Comparison of ENCODE assay signal across 12 cellular contexts in genomic region chr17:79027925-79028491, GRCh38. TPM values are rescaled to one million over a fixed set of nuclear protein-coding genes. Genes with fewer than 3 reads are reported as not detected.
DNase-seq lines count a peak whose midpoint lies in the region; ATAC-seq, FAIRE-seq and TF ChIP-seq lines count a peak whose summit lies in the region.
"Had no signal": no experiment of that assay in that cellular context is flagged by ENCODE, and none has a peak within 500 bp of the region (broad histone marks: within the 10 kb centered on the region; RNA-seq: fewer than 3 reads in every experiment).

No MANE protein-coding gene starts in this region.

- no peaks in the 10 kb centered on the region for H4K20me1 ChIP-seq in HepG2 (ENCODE audit: insufficient read depth, low read length)

- peaks cover 9% of the 10 kb centered on the region for H3K27me3 Mint-ChIP-seq in chondrocyte (ENCODE audit: low read depth)

- BruUV-seq in HepG2 (replicated peaks; lab: Mats Ljungman, UMichigan) = no TSS peak

- peak; percentile 28 for ATAC-seq in HepG2
- ATAC-seq: stimulated activated naive B cell treated with anti-CD40 and anti-IgM and Interleukin-4, amounts not matched to agents 10 μg/mL and 1 μg/mL and 100 μg/mL, for 72 hours had no signal

- peak overlapping the region; percentile 94 for H3K9ac ChIP-seq in HepG2 (ENCODE audit: insufficient read depth, low read depth, low read length)

- peaks cover 76% of the 10 kb centered on the region for H3K4me1 Mint-ChIP-seq in chondrocyte (ENCODE audit: low read depth)

- in situ Hi-C loops in HepG2 (cut with HindIII; ENCODE audit: extremely low pct_ligation_motif_present, low pct_unique_long_range_greater_than_20kb) = no loop called here

- intact Hi-C loops in HepG2 (cut with micrococcal nuclease; ENCODE audit: unreplicated experiment) (loop anchor here (1.0 to 5.0 kb wide), 2 partner anchors 9 to 41 kb away; no protein-coding TSS in a partner anchor), thyroid gland (cut with DNase I) (no loop called here)

- TF ChIP-seq EP300 in HepG2 (IDR thresholded peaks at IDR 0.05; ENCODE audit: low read depth in 2 of 2, low read length in 2 of 2) (no peak; a peak in 1 of 4 replicates), HepG2 (CRISPR knock-in tag; IDR thresholded peaks at IDR 0.05; ENCODE audit: borderline replicate concordance) (no peak)

- H3K4me3 Mint-ChIP-seq in chondrocyte (ENCODE audit: unreplicated experiment) = peak overlapping the region; percentile 35
- H3K4me3 Mint-ChIP-seq: stimulated activated naive B cell treated with anti-CD40 and anti-IgM and Interleukin-4, amounts not matched to agents 10 μg/mL and 1 μg/mL and 100 μg/mL, for 72 hours had no signal

- CTCF ChIA-PET in HepG2 (lab: Yijun Ruan, JAX; ENCODE audit: low intra/inter-chr PET ratio, low total read pairs) = interaction anchor here (1.0 to 1.4 kb wide), 2 partner anchors 13 to 18 kb away, joined by 3 read pairs; no protein-coding TSS in a partner anchor

- H3K27ac ChIP-seq in HepG2 (ENCODE audit: extremely low read length, insufficient read depth, low read length) (peak overlapping the region; percentile 95), thyroid gland (peak overlapping the region; percentile 47 to 82 (median 66))

- POLR2A ChIA-PET in HepG2 (lab: Yijun Ruan, JAX) = interaction anchor here (0.8 to 4.6 kb wide), 20 partner anchors 8 to 966 kb away, joined by 3 to 127 read pairs (median 10); partner anchors contain the start of genes CANT1, ENGASE and LGALS3BP

- WGBS in HepG2 (ENCODE audit: low lambda C conversion rate) = 6% methylated on average over 15 of the region's 16 CpGs
- 31% methylated on average over 5 to 9 of the region's 16 CpGs for WGBS in thyroid gland, 2 donors

- no peak for TF ChIP-seq POLR2A in HepG2 (IDR thresholded peaks at IDR 0.05; ENCODE audit: insufficient read depth in 1 of 2, low read depth in 2 of 2, low read length in 2 of 2)
- no peak for TF ChIP-seq POLR2A in thyroid gland (IDR thresholded peaks at IDR 0.05)

- peak overlapping the region; percentile 74 for H3K27ac Mint-ChIP-seq in chondrocyte (ENCODE audit: unreplicated experiment)

- H3K79me2 ChIP-seq in HepG2 (ENCODE audit: insufficient read depth, low read length) = peaks cover 8% of the 10 kb centered on the region

- peaks cover 3% of the 10 kb centered on the region for H3K36me3 Mint-ChIP-seq in chondrocyte (ENCODE audit: low read depth)
- H3K36me3 Mint-ChIP-seq: stimulated activated naive B cell treated with anti-CD40 and anti-IgM and Interleukin-4, amounts not matched to agents 10 μg/mL and 1 μg/mL and 100 μg/mL, for 72 hours had no signal

- H3K9me3 ChIP-seq in HepG2 (ENCODE audit: low read length) (no peaks in the 10 kb centered on the region), thyroid gland (no peaks in the 10 kb centered on the region)

- H2AFZ ChIP-seq in HepG2 (ENCODE audit: low read length) = no peak overlapping the region

- H3K27me3 ChIP-seq in HepG2 (ENCODE audit: control insufficient read depth in 1 of 2, insufficient read depth in 2 of 2, low read length in 2 of 2) = peaks cover 0 to 20% of the 10 kb centered on the region in 2 experiments; a peak in 2 of 5 replicates
- H3K27me3 ChIP-seq in thyroid gland = no peaks in the 10 kb centered on the region

- TF ChIP-seq CTCF in chondrocyte (IDR thresholded peaks at IDR 0.05) = no peak
- no peak for TF ChIP-seq CTCF in HepG2 (CRISPR knock-in tag; IDR thresholded peaks at IDR 0.05)
- no peak for TF ChIP-seq CTCF in thyroid gland (IDR thresholded peaks at IDR 0.05)

- H3K9me3 Mint-ChIP-seq in chondrocyte (ENCODE audit: low read depth) = no peaks in the 10 kb centered on the region
- H3K9me3 Mint-ChIP-seq: stimulated activated naive B cell treated with anti-CD40 and anti-IgM and Interleukin-4, amounts not matched to agents 10 μg/mL and 1 μg/mL and 100 μg/mL, for 72 hours had no signal

- H3K4me1 ChIP-seq in HepG2 (ENCODE audit: insufficient read depth, low read length) (peaks cover 72% of the 10 kb centered on the region), thyroid gland (peaks cover 13 to 50% of the 10 kb centered on the region in 2 donors)

- FAIRE-seq in HepG2 (lab: Jason Lieb, UNC) = no peak

- peak overlapping the region; percentile 56 to 82 (median 57); a peak in 5 of 6 replicates for H3K4me3 ChIP-seq in HepG2 (replicated peaks in 1 of 3; ENCODE audit: insufficient read depth in 1 of 3, low read depth in 2 of 3, low read length in 3 of 3)
- peak overlapping the region in 1 of 3 donors; percentile 17 for H3K4me3 ChIP-seq in thyroid gland (replicated peaks in 1 of 3)

- H3K4me2 ChIP-seq in HepG2 (ENCODE audit: low read depth, low read length) = peak overlapping the region; percentile 99

- no peaks in the 10 kb centered on the region; a peak in 1 of 5 replicates for H3K36me3 ChIP-seq in HepG2 (replicated peaks in 1 of 2; ENCODE audit: control insufficient read depth in 1 of 2, insufficient read depth in 2 of 2, low read length in 2 of 2)
- no peaks in the 10 kb centered on the region for H3K36me3 ChIP-seq in thyroid gland

- DNase-seq in M059J (ENCODE audit: low read depth) (peak; percentile 87), chondrocyte (ENCODE audit: low spot score) (no peak), HepG2 (ENCODE audit: low spot score) (no peak), thyroid gland (no peak), amniotic stem cell (lab: John Stamatoyannopoulos, UW) (no peak), NCI-H2029 (lab: John Stamatoyannopoulos, UW) (no peak), DMS79 (lab: John Stamatoyannopoulos, UW) (no peak)
- DNase-seq in stimulated activated naive CD4-positive, alpha-beta T cell (lab: John Stamatoyannopoulos, UW) = no peak
- DNase-seq: activated CD4-positive, alpha-beta T cell treated with anti-CD3 and anti-CD28 coated beads, Interleukin-2, amount 50 U/mL, for 1 hour; GF-D8; hypothalamus; stimulated activated naive B cell treated with anti-CD40 and anti-IgM and Interleukin-4, amounts not matched to agents 10 μg/mL and 1 μg/mL and 100 μg/mL, for 72 hours had no signal

- TF ChIP-seq RAD21 in HepG2 (CRISPR knock-in tag; IDR thresholded peaks at IDR 0.05) = no peak

RNA-seq across cellular contexts. Expression of gene C1QTNF1, which starts 4.0 kb away (rescaled TPM):
- total RNA-seq in M059J (2014; rRNA removed; shearing (Covaris generic)) = 4.5 and 7.0 TPM in 2 replicates
- total RNA-seq in chondrocyte (74.7 to 96.2 TPM (median 74.9 TPM) in 3 replicates), HepG2 (2016; rRNA removed; fragmentation: Illumina TruSeq; extraction: Trizol) (0.18 and 0.36 TPM in 2 replicates), thyroid gland (100 to 1,000 TPM in 1 of 4 donors, 10 to 100 TPM in 3; 58.8 to 135 (median 73.7) TPM)
- 0.30 TPM in 1 of 2 replicates, not detected in the other for total RNA-seq in HepG2 (2016; cell fraction: cytosol; rRNA removed; fragmentation: Illumina TruSeq; extraction: Trizol; ENCODE audit: low read depth)
- 0.10 and 0.58 TPM in 2 replicates for total RNA-seq in HepG2 (2016; cell fraction: insoluble cytoplasmic fraction; rRNA removed; fragmentation: Illumina TruSeq; extraction: Trizol)
- 0.06 and 0.31 TPM in 2 replicates for total RNA-seq in HepG2 (2016; cell fraction: membrane; rRNA removed; fragmentation: Illumina TruSeq; extraction: Trizol)
- 0.56 and 0.90 TPM in 2 replicates for total RNA-seq in HepG2 (2016; cell fraction: nucleus; rRNA removed; fragmentation: Illumina TruSeq; extraction: Trizol)
- polyA plus RNA-seq in HepG2 (2011; rRNA removed) = 0.86 and 2.1 TPM in 2 replicates
- polyA plus RNA-seq in HepG2 (2011; cell fraction: cytosol; rRNA removed) = 0.94 and 1.2 TPM in 2 replicates
- polyA plus RNA-seq in HepG2 (2011; cell fraction: nucleus; rRNA removed) = 1.4 TPM in 2 replicates
- 1.0 and 1.5 TPM in 2 replicates for polyA plus RNA-seq in HepG2 (2012)
- polyA plus RNA-seq in HepG2 (2016; cell fraction: cytosol; fragmentation: Illumina TruSeq; extraction: Trizol; ENCODE audit: low read depth) = 0.08 TPM in 1 of 2 replicates, not detected in the other
- polyA plus RNA-seq in HepG2 (2016; cell fraction: insoluble cytoplasmic fraction; fragmentation: Illumina TruSeq; extraction: Trizol; ENCODE audit: low read depth) = 0.12 and 0.25 TPM in 2 replicates
- polyA plus RNA-seq in HepG2 (2016; cell fraction: membrane; fragmentation: Illumina TruSeq; extraction: Trizol; ENCODE audit: low read depth) = 0.09 and 0.17 TPM in 2 replicates
- polyA plus RNA-seq in HepG2 (2016; cell fraction: nucleus; fragmentation: Illumina TruSeq; extraction: Trizol; ENCODE audit: insufficient read depth, low read depth) = 0.45 and 0.55 TPM in 2 replicates
- polyA minus RNA-seq in HepG2 (2011; rRNA and poly(A)+ RNA removed; ENCODE audit: low replicate concordance) = 2.2 TPM in 1 of 2 replicates, not detected in the other
- polyA minus RNA-seq in HepG2 (2011; cell fraction: cytosol; rRNA and poly(A)+ RNA removed) = 0.59 and 0.70 TPM in 2 replicates
- 1.6 and 2.2 TPM in 2 replicates for polyA minus RNA-seq in HepG2 (2011; cell fraction: nucleus; rRNA and poly(A)+ RNA removed)

RNA-seq across cellular contexts. Expression of gene CANT1, which starts 18.4 kb away (rescaled TPM):
- 70.5 and 85.3 TPM in 2 replicates for total RNA-seq in M059J (2014; rRNA removed; shearing (Covaris generic))
- total RNA-seq in chondrocyte (37.3 to 50.5 TPM (median 47.9 TPM) in 3 replicates), HepG2 (2016; rRNA removed; fragmentation: Illumina TruSeq; extraction: Trizol) (24.9 and 34.1 TPM in 2 replicates), thyroid gland (10 to 100 TPM; 21.2 to 37.1 (median 27.3) TPM)
- total RNA-seq in HepG2 (2016; cell fraction: cytosol; rRNA removed; fragmentation: Illumina TruSeq; extraction: Trizol; ENCODE audit: low read depth) = 4.7 and 7.2 TPM in 2 replicates
- 22.7 and 35.6 TPM in 2 replicates for total RNA-seq in HepG2 (2016; cell fraction: insoluble cytoplasmic fraction; rRNA removed; fragmentation: Illumina TruSeq; extraction: Trizol)
- total RNA-seq in HepG2 (2016; cell fraction: membrane; rRNA removed; fragmentation: Illumina TruSeq; extraction: Trizol) = 18.3 and 22.7 TPM in 2 replicates
- 34.4 and 36.1 TPM in 2 replicates for total RNA-seq in HepG2 (2016; cell fraction: nucleus; rRNA removed; fragmentation: Illumina TruSeq; extraction: Trizol)
- polyA plus RNA-seq in HepG2 (2011; rRNA removed) = 42.1 and 42.6 TPM in 2 replicates
- polyA plus RNA-seq in HepG2 (2011; cell fraction: cytosol; rRNA removed) = 32.0 and 42.2 TPM in 2 replicates
- 39.8 and 43.1 TPM in 2 replicates for polyA plus RNA-seq in HepG2 (2011; cell fraction: nucleus; rRNA removed)
- 25.0 and 32.7 TPM in 2 replicates for polyA plus RNA-seq in HepG2 (2012)
- 5.6 TPM in 2 replicates for polyA plus RNA-seq in HepG2 (2016; cell fraction: cytosol; fragmentation: Illumina TruSeq; extraction: Trizol; ENCODE audit: low read depth)
- polyA plus RNA-seq in HepG2 (2016; cell fraction: insoluble cytoplasmic fraction; fragmentation: Illumina TruSeq; extraction: Trizol; ENCODE audit: low read depth) = 23.0 and 24.4 TPM in 2 replicates
- 13.8 and 16.2 TPM in 2 replicates for polyA plus RNA-seq in HepG2 (2016; cell fraction: membrane; fragmentation: Illumina TruSeq; extraction: Trizol; ENCODE audit: low read depth)
- 44.9 and 45.4 TPM in 2 replicates for polyA plus RNA-seq in HepG2 (2016; cell fraction: nucleus; fragmentation: Illumina TruSeq; extraction: Trizol; ENCODE audit: insufficient read depth, low read depth)
- 46.8 and 73.3 TPM in 2 replicates for polyA minus RNA-seq in HepG2 (2011; rRNA and poly(A)+ RNA removed; ENCODE audit: low replicate concordance)
- 34.5 and 40.3 TPM in 2 replicates for polyA minus RNA-seq in HepG2 (2011; cell fraction: cytosol; rRNA and poly(A)+ RNA removed)
- polyA minus RNA-seq in HepG2 (2011; cell fraction: nucleus; rRNA and poly(A)+ RNA removed) = 27.8 and 31.3 TPM in 2 replicates

RNA-seq across cellular contexts. Expression of gene ENGASE, which starts 46.6 kb away (rescaled TPM):
- 1.4 and 5.0 TPM in 2 replicates for total RNA-seq in M059J (2014; rRNA removed; shearing (Covaris generic))
- total RNA-seq in chondrocyte (16.8 to 30.7 TPM (median 19.7 TPM) in 3 replicates), HepG2 (2016; rRNA removed; fragmentation: Illumina TruSeq; extraction: Trizol) (2.8 and 10.6 TPM in 2 replicates), thyroid gland (10 to 100 TPM; 23.9 to 37.1 (median 31.2) TPM)
- 10.9 and 11.3 TPM in 2 replicates for total RNA-seq in HepG2 (2016; cell fraction: cytosol; rRNA removed; fragmentation: Illumina TruSeq; extraction: Trizol; ENCODE audit: low read depth)
- 2.1 and 11.0 TPM in 2 replicates for total RNA-seq in HepG2 (2016; cell fraction: insoluble cytoplasmic fraction; rRNA removed; fragmentation: Illumina TruSeq; extraction: Trizol)
- total RNA-seq in HepG2 (2016; cell fraction: membrane; rRNA removed; fragmentation: Illumina TruSeq; extraction: Trizol) = 4.0 and 4.4 TPM in 2 replicates
- total RNA-seq in HepG2 (2016; cell fraction: nucleus; rRNA removed; fragmentation: Illumina TruSeq; extraction: Trizol) = 17.7 and 21.9 TPM in 2 replicates
- polyA plus RNA-seq in HepG2 (2011; rRNA removed) = 18.1 and 30.3 TPM in 2 replicates
- 4.4 and 5.4 TPM in 2 replicates for polyA plus RNA-seq in HepG2 (2011; cell fraction: cytosol; rRNA removed)
- 327 and 364 TPM in 2 replicates for polyA plus RNA-seq in HepG2 (2011; cell fraction: nucleus; rRNA removed)
- polyA plus RNA-seq in HepG2 (2012) = 25.6 and 35.5 TPM in 2 replicates
- 0.50 and 0.71 TPM in 2 replicates for polyA plus RNA-seq in HepG2 (2016; cell fraction: cytosol; fragmentation: Illumina TruSeq; extraction: Trizol; ENCODE audit: low read depth)
- 3.3 and 4.0 TPM in 2 replicates for polyA plus RNA-seq in HepG2 (2016; cell fraction: insoluble cytoplasmic fraction; fragmentation: Illumina TruSeq; extraction: Trizol; ENCODE audit: low read depth)
- polyA plus RNA-seq in HepG2 (2016; cell fraction: membrane; fragmentation: Illumina TruSeq; extraction: Trizol; ENCODE audit: low read depth) = 1.3 and 1.4 TPM in 2 replicates
- 64.3 and 73.5 TPM in 2 replicates for polyA plus RNA-seq in HepG2 (2016; cell fraction: nucleus; fragmentation: Illumina TruSeq; extraction: Trizol; ENCODE audit: insufficient read depth, low read depth)
- polyA minus RNA-seq in HepG2 (2011; rRNA and poly(A)+ RNA removed; ENCODE audit: low replicate concordance) = 27.1 and 30.9 TPM in 2 replicates
- polyA minus RNA-seq in HepG2 (2011; cell fraction: cytosol; rRNA and poly(A)+ RNA removed) = 4.3 and 5.1 TPM in 2 replicates
- 56.1 and 79.6 TPM in 2 replicates for polyA minus RNA-seq in HepG2 (2011; cell fraction: nucleus; rRNA and poly(A)+ RNA removed)

RNA-seq across cellular contexts. Expression of gene LGALS3BP, which starts 48.3 kb away (rescaled TPM):
- 787 and 1,162 TPM in 2 replicates for total RNA-seq in M059J (2014; rRNA removed; shearing (Covaris generic))
- total RNA-seq in chondrocyte (120 to 177 TPM (median 127 TPM) in 3 replicates), HepG2 (2016; rRNA removed; fragmentation: Illumina TruSeq; extraction: Trizol) (116 and 332 TPM in 2 replicates), thyroid gland (100 to 1,000 TPM; 193 to 443 (median 390) TPM)
- total RNA-seq in HepG2 (2016; cell fraction: cytosol; rRNA removed; fragmentation: Illumina TruSeq; extraction: Trizol; ENCODE audit: low read depth) = 62.3 and 63.4 TPM in 2 replicates
- 116 and 342 TPM in 2 replicates for total RNA-seq in HepG2 (2016; cell fraction: insoluble cytoplasmic fraction; rRNA removed; fragmentation: Illumina TruSeq; extraction: Trizol)
- 57.6 and 60.1 TPM in 2 replicates for total RNA-seq in HepG2 (2016; cell fraction: membrane; rRNA removed; fragmentation: Illumina TruSeq; extraction: Trizol)
- 311 and 384 TPM in 2 replicates for total RNA-seq in HepG2 (2016; cell fraction: nucleus; rRNA removed; fragmentation: Illumina TruSeq; extraction: Trizol)
- polyA plus RNA-seq in HepG2 (2011; rRNA removed) = 137 and 185 TPM in 2 replicates
- polyA plus RNA-seq in HepG2 (2011; cell fraction: cytosol; rRNA removed) = 89.4 and 111 TPM in 2 replicates
- polyA plus RNA-seq in HepG2 (2011; cell fraction: nucleus; rRNA removed) = 667 and 704 TPM in 2 replicates
- polyA plus RNA-seq in HepG2 (2012) = 341 and 458 TPM in 2 replicates
- 36.8 and 37.2 TPM in 2 replicates for polyA plus RNA-seq in HepG2 (2016; cell fraction: cytosol; fragmentation: Illumina TruSeq; extraction: Trizol; ENCODE audit: low read depth)
- 103 and 140 TPM in 2 replicates for polyA plus RNA-seq in HepG2 (2016; cell fraction: insoluble cytoplasmic fraction; fragmentation: Illumina TruSeq; extraction: Trizol; ENCODE audit: low read depth)
- 41.5 and 48.5 TPM in 2 replicates for polyA plus RNA-seq in HepG2 (2016; cell fraction: membrane; fragmentation: Illumina TruSeq; extraction: Trizol; ENCODE audit: low read depth)
- polyA plus RNA-seq in HepG2 (2016; cell fraction: nucleus; fragmentation: Illumina TruSeq; extraction: Trizol; ENCODE audit: insufficient read depth, low read depth) = 669 and 711 TPM in 2 replicates
- 165 and 565 TPM in 2 replicates for polyA minus RNA-seq in HepG2 (2011; rRNA and poly(A)+ RNA removed; ENCODE audit: low replicate concordance)
- 316 and 377 TPM in 2 replicates for polyA minus RNA-seq in HepG2 (2011; cell fraction: cytosol; rRNA and poly(A)+ RNA removed)
- polyA minus RNA-seq in HepG2 (2011; cell fraction: nucleus; rRNA and poly(A)+ RNA removed) = 112 and 148 TPM in 2 replicates
